ENCODE assay signal across 1 cellular context in the genomic region with DNA sequence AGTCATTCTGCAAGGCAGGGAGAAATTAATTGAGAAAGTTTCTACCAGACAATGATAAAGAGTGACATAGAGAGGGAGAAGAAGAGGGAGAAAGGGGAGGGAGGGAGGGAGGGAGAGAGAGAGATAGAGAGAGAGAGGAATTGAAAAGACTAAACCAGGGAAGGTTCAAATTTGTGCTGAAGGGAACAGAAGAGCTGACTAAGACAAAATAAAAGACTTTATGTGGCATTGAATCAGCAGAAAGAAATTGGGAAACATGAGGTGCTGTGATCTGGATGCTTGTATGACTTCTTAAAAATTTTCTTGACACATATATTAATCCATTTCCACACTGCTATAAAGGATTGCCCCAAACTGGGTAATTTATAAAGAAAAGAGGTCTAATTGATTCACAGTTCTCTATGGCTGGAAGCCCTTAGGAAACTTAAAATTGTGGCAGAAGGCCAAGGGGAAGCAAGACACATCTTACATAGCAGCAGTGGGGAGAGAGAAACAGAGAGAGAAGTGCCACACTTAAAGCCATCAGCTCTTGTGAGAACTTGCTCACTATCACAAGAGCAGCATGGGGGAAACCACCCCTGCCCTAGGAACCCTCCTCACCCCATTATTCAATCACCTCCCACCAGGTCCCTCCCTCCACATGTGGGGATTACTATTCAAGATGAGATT.
TF ChIP-seq lines count a peak whose summit lies in the region.

No MANE protein-coding gene starts in this region.

TF ChIP-seq in IMR-90, 13 proteins besides CTCF, POLR2A, EP300 and RAD21:
- TF ChIP-seq FOS (IDR thresholded peaks at IDR 0.05; ENCODE audit: low read depth, low read length) (no peak), CHD1 (IDR thresholded peaks at IDR 0.05; ENCODE audit: low read depth, low read length) (no peak), MXI1 (IDR thresholded peaks at IDR 0.05; ENCODE audit: borderline replicate concordance, low read depth, low read length) (no peak), BHLHE40 (IDR thresholded peaks at IDR 0.05; ENCODE audit: low read depth, low read length) (no peak), NFE2L2 (IDR thresholded peaks at IDR 0.05; ENCODE audit: low read depth, low read length) (no peak), MAFK (IDR thresholded peaks at IDR 0.05; ENCODE audit: low read depth, low read length) (peak; percentile 41; the same call in 1 of the 2 replicates)
